In the genomic region with DNA sequence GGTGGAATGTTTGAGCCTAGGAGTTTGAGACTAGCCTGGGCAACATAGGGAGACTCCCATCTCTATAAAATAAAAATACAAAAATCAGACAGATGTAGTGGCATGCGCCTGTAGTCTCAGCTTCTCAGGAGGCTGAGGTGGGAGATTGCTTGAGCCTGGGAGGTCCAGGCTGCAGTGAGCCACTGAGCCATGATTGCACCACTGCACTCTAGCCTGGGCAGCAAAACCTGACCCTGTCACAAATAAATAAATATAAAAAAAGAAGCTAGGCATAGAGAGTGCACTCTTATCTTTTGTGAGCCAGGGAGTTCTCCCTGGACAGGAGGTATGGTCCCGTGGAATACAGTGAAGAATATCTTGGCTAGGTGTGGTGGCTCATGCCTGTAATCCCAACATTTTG, we compare ENCODE assay signal across 11 cellular contexts. TPM values are rescaled to one million over a fixed set of nuclear protein-coding genes. Genes with fewer than 3 reads are reported as not detected.
DNase-seq lines count a peak whose midpoint lies in the region; ATAC-seq and TF ChIP-seq lines count a peak whose summit lies in the region.
"Had no signal": no experiment of that assay in that cellular context is flagged by ENCODE, and none has a peak within 500 bp of the region (broad histone marks: within the 10 kb centered on the region; RNA-seq: fewer than 3 reads in every experiment).

No MANE protein-coding gene starts in this region.

- DNase-seq in stimulated activated naive B cell treated with anti-CD40 and anti-IgM and Interleukin-4, amounts not matched to agents 10 μg/mL and 1 μg/mL and 100 μg/mL, for 72 hours = no peak
- no peak for DNase-seq in sciatic nerve (ENCODE audit: low spot score)
- DNase-seq in GM20000 (ENCODE audit: low spot score) = no peak
- no peak for DNase-seq in activated CD4-positive, alpha-beta T cell treated with anti-CD3 and anti-CD28 coated beads, Interleukin-2, amount 50 U/mL, for 48 hours
- DNase-seq: activated T-cell treated with anti-CD3 and anti-CD28 coated beads, Interleukin-2, amount 50 U/mL, for 48 hours; cortex of kidney; NCI-H2227 treated with DMSO at 0.1 percent for 48 hours; T-cell had no signal

- intact Hi-C loops in sciatic nerve (cut with DNase I) = no loop called here

- H3K36me3 ChIP-seq in Loucy (ENCODE audit: insufficient read depth, low read length) = no peaks in the 10 kb centered on the region

- H4K20me1 ChIP-seq in Loucy (ENCODE audit: insufficient read depth, low read length, poor library complexity, severe bottlenecking) = no peaks in the 10 kb centered on the region

- H3K27ac Mint-ChIP-seq in stimulated activated naive B cell treated with anti-CD40 and anti-IgM and Interleukin-4, amounts not matched to agents 10 μg/mL and 1 μg/mL and 100 μg/mL, for 72 hours = peak overlapping the region; percentile 93
- H3K27ac Mint-ChIP-seq: T-cell had no signal

- peak overlapping the region; percentile 26 for H3K4me2 ChIP-seq in Loucy (ENCODE audit: low read depth, low read length, poor library complexity, severe bottlenecking)

- peak overlapping the region in 1 of 2 donors; percentile 46 for H3K4me3 Mint-ChIP-seq in stimulated activated naive B cell treated with anti-CD40 and anti-IgM and Interleukin-4, amounts not matched to agents 10 μg/mL and 1 μg/mL and 100 μg/mL, for 72 hours
- H3K4me3 Mint-ChIP-seq: T-cell had no signal

- no peaks in the 10 kb centered on the region for H3K79me2 ChIP-seq in Loucy (ENCODE audit: insufficient read depth, low read length)

- peaks cover 23 to 38% of the 10 kb centered on the region in 2 donors for H3K4me1 Mint-ChIP-seq in stimulated activated naive B cell treated with anti-CD40 and anti-IgM and Interleukin-4, amounts not matched to agents 10 μg/mL and 1 μg/mL and 100 μg/mL, for 72 hours
- H3K4me1 Mint-ChIP-seq: T-cell had no signal

- H3K9me3 ChIP-seq in Loucy (ENCODE audit: insufficient read depth, low read depth, low read length) = no peaks in the 10 kb centered on the region

- H3F3A ChIP-seq in Loucy (ENCODE audit: low read depth) = no peaks in the 10 kb centered on the region

- no peaks in the 10 kb centered on the region for H3K4me1 ChIP-seq in Loucy (ENCODE audit: insufficient read depth, low read length, poor library complexity, severe bottlenecking)

- no peak overlapping the region for H3K9ac ChIP-seq in Loucy (ENCODE audit: low read depth, low read length, poor library complexity, severe bottlenecking)

- H2AFZ ChIP-seq in Loucy (ENCODE audit: low read length) = peak overlapping the region; percentile 59

- no peak for TF ChIP-seq CTCF in Loucy (conservative IDR thresholded peaks at IDR 0.05; ENCODE audit: low read length)
- no peak for TF ChIP-seq CTCF in GM20000 (IDR thresholded peaks at IDR 0.05; ENCODE audit: extremely low read depth, missing control alignments)

- H3K9me2 ChIP-seq in Loucy (replicated peaks; ENCODE audit: low read depth, low read length) = no peaks in the 10 kb centered on the region

- peaks cover 3 to 4% of the 10 kb centered on the region in 2 donors for H3K36me3 Mint-ChIP-seq in stimulated activated naive B cell treated with anti-CD40 and anti-IgM and Interleukin-4, amounts not matched to agents 10 μg/mL and 1 μg/mL and 100 μg/mL, for 72 hours
- H3K36me3 Mint-ChIP-seq: T-cell had no signal

- H3K27me3 ChIP-seq in Loucy (ENCODE audit: insufficient read depth, low read length, poor library complexity, severe bottlenecking) = no peaks in the 10 kb centered on the region

- H3K27me3 Mint-ChIP-seq in stimulated activated naive B cell treated with anti-CD40 and anti-IgM and Interleukin-4, amounts not matched to agents 10 μg/mL and 1 μg/mL and 100 μg/mL, for 72 hours = no peaks in the 10 kb centered on the region

- H3K9me3 Mint-ChIP-seq in stimulated activated naive B cell treated with anti-CD40 and anti-IgM and Interleukin-4, amounts not matched to agents 10 μg/mL and 1 μg/mL and 100 μg/mL, for 72 hours = peaks cover 2 to 5% of the 10 kb centered on the region in 2 donors
- H3K9me3 Mint-ChIP-seq: T-cell had no signal

- peak; percentile 14 for ATAC-seq in GM19372 (IDR thresholded peaks at IDR 0.05; ENCODE audit: low read depth, unreplicated experiment)
- ATAC-seq in HG02798 (IDR thresholded peaks at IDR 0.05; ENCODE audit: poor library complexity, unreplicated experiment) = peak; percentile 21
- peak; percentile 44 to 48 for ATAC-seq in stimulated activated naive B cell treated with anti-CD40 and anti-IgM and Interleukin-4, amounts not matched to agents 10 μg/mL and 1 μg/mL and 100 μg/mL, for 72 hours (replicated peaks)
- no peak for ATAC-seq in sciatic nerve
- ATAC-seq: T-cell had no signal

- H3K4me3 ChIP-seq in Loucy (ENCODE audit: low read length, poor library complexity, severe bottlenecking) = peak overlapping the region; percentile 45

RNA-seq across cellular contexts. Expression of gene KYNU, which starts 11.0 kb away (rescaled TPM):
- total RNA-seq in sciatic nerve = 6.0 TPM
